Comparison of ENCODE assay signal across 28 cellular contexts in the genomic region with DNA sequence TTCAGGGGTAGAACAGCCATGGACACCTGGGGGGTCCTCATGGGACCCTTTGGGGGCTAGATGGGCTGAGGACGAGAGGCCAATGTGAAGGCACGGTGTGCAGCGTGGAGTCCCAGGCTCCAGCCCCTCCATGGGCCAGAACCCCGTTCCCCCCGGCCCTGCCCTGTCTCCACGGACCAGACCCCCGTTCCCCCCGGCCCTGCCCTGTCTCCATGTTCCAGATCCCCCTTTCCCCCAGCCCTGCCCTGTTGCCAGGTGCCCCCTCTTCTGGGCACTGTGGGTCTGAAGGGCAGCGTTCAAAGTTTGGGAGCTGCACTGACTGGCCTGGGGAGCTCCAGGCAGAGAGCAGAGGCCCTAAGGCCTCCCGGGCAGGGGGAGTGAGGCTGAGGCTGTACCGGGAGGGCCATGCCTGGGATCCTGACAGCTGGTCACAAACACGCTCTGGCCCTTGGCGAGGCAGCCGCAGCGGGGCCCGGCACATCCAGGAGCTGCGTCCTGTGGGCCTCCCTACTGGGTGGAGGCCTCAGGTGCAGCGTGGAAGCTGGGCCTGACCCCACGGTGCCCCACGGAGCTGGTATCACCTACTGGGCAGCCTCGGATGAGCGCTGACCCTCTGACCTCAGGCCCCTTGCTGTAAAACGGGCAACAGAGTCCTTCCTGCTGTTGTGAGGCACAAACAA. TPM values are rescaled to one million over a fixed set of nuclear protein-coding genes. Genes with fewer than 3 reads are reported as not detected.
"Had no signal": no experiment of that assay in that cellular context is flagged by ENCODE, and none has a peak within 500 bp of the region (broad histone marks: within the 10 kb centered on the region; RNA-seq: fewer than 3 reads in every experiment).

No MANE protein-coding gene starts in this region.

- H3K27me3 Mint-ChIP-seq: naive B cell; progenitor cell of endocrine pancreas; stimulated activated naive B cell treated with anti-CD40 and anti-IgM and Interleukin-4, amounts not matched to agents 10 μg/mL and 1 μg/mL and 100 μg/mL, for 72 hours had no signal

- H3K4me3 ChIP-seq: heart right ventricle, hepatocyte, left ventricle myocardium inferior, lung, ovary, sigmoid colon, spleen, stomach, testis, thyroid gland, transverse colon, upper lobe of left lung, vagina had no signal

- DNase-seq: islet precursor cell; kidney glomerular epithelial cell; left ventricle myocardium inferior; mesendoderm; naive B cell; occipital lobe; ovary; sigmoid colon; small intestine; stimulated activated CD4-positive, alpha-beta T cell treated with anti-CD3 and anti-CD28 coated beads, Interleukin-4, amount 100 ng/mL, for 4 hours; stimulated activated CD8-positive, alpha-beta memory T cell treated with anti-CD3 and anti-CD28 coated beads, Interleukin-4, amount 100 ng/mL, for 48 hours; stimulated activated naive B cell treated with anti-CD40 and anti-IgM and Interleukin-4, amounts not matched to agents 10 μg/mL and 1 μg/mL and 100 μg/mL, for 72 hours; stimulated activated naive CD8-positive, alpha-beta T cell treated with anti-CD3 and anti-CD28 coated beads, Interleukin-15, Interleukin-2, amounts not matched to agents 100 U/mL and 50 U/mL, for 24 hours; stomach; testis; thyroid gland; transverse colon had no signal

- H3K9me3 Mint-ChIP-seq: mesothelial cell of epicardium; naive B cell; nephron; neural crest cell; stimulated activated naive B cell treated with anti-CD40 and anti-IgM and Interleukin-4, amounts not matched to agents 10 μg/mL and 1 μg/mL and 100 μg/mL, for 72 hours had no signal

- H3K4me2 ChIP-seq: hepatocyte had no signal

- ATAC-seq: heart right ventricle; stimulated activated naive B cell treated with anti-CD40 and anti-IgM and Interleukin-4, amounts not matched to agents 10 μg/mL and 1 μg/mL and 100 μg/mL, for 72 hours; stimulated activated naive CD8-positive, alpha-beta T cell treated with anti-CD3 and anti-CD28 coated beads, Interleukin-15, Interleukin-2, amounts not matched to agents 100 U/mL and 50 U/mL, for 24 hours had no signal

- H3K27ac ChIP-seq: heart right ventricle, hepatocyte, left ventricle myocardium inferior, neutrophil, ovary, sigmoid colon, spleen, stomach, testis, thyroid gland, upper lobe of left lung, vagina had no signal

- H3K4me3 Mint-ChIP-seq: mesothelial cell of epicardium; naive B cell; nephron; neural crest cell; stimulated activated naive B cell treated with anti-CD40 and anti-IgM and Interleukin-4, amounts not matched to agents 10 μg/mL and 1 μg/mL and 100 μg/mL, for 72 hours had no signal

- H3K4me1 ChIP-seq: testis had no signal

- H3K4me1 Mint-ChIP-seq: mesothelial cell of epicardium, naive B cell, nephron, neural crest cell had no signal

- H3K36me3 ChIP-seq: ovary had no signal

- H3K36me3 Mint-ChIP-seq: naive B cell had no signal

- H3K27ac Mint-ChIP-seq: mesothelial cell of epicardium; naive B cell; nephron; progenitor cell of endocrine pancreas; stimulated activated naive B cell treated with anti-CD40 and anti-IgM and Interleukin-4, amounts not matched to agents 10 μg/mL and 1 μg/mL and 100 μg/mL, for 72 hours had no signal

- H3K9me3 ChIP-seq: heart right ventricle, left ventricle myocardium inferior, neutrophil, ovary, sigmoid colon, spleen, stomach, testis, thyroid gland, transverse colon, upper lobe of left lung, vagina had no signal

- H3K27me3 ChIP-seq: hepatocyte, ovary, testis, thyroid gland, transverse colon, vagina had no signal

- H2AFZ ChIP-seq: hepatocyte had no signal

RNA-seq across cellular contexts. Expression of gene SLC26A1, which starts 28.7 kb away (rescaled TPM):
- total RNA-seq: left ventricle myocardium inferior, sigmoid colon had no signal
